ENCODE assay signal across 19 cellular contexts in the genomic region with DNA sequence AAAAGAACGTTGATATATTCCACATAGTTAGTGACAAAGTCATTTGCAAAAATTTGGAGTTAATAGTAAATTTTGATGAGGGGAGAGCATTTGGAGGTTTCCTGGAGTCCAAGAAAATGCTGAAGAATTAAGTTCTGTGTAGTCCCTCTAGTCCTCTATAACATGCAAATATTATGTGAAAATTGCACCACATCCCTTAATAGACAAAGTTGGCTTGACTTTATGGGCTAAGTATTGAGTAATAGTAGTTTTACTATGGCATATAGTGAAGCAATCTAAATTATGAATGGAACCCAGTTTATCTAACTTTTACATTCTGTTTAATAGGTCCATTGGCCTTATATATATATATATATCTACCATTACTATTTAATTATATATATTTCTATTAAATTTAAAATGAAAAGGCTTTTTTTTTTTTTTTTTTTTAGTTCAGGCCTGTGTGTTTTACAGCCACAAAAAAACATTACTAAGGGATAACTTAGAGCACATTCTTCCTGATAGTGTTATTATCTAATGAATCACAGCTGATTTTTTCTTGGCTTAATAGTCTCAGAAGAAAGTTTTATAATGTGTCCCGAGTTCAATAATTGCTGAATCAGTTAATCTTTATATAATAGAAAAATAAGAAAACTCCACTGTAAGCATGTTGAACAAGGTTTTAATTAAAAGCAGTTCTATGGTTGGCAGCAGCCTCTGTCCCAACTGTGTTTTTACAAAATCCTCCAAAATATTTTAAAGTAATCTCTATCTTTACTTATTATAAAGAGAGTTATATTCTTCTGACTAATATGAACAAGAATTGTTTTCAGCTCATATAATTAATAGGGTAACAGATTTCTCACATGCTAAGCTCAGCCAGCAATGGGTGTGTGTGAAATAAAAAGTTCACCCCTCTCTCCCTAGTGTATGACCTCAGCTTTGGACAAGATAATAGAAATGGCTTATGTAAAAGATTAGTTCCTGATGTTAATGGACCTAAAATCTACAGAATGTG.
DNase-seq lines count a peak whose midpoint lies in the region; ATAC-seq and TF ChIP-seq lines count a peak whose summit lies in the region.
"Had no signal": no experiment of that assay in that cellular context is flagged by ENCODE, and none has a peak within 500 bp of the region (broad histone marks: within the 10 kb centered on the region; RNA-seq: fewer than 3 reads in every experiment).

No MANE protein-coding gene starts in this region.

- H3K27ac ChIP-seq in fibroblast of lung (ENCODE audit: insufficient read depth, low read length) (no peak overlapping the region), muscle layer of duodenum (ENCODE audit: low read length) (peak overlapping the region; percentile 66), aorta (ENCODE audit: low read depth in 1 of 2, low read length in 2 of 2) (no peak overlapping the region), foreskin keratinocyte (no peak overlapping the region)
- H3K27ac ChIP-seq: HL-60, KMS-11, VCaP had no signal

- H3K9me3 ChIP-seq in fibroblast of lung (ENCODE audit: control insufficient read depth, insufficient read depth, low read depth, low read length), result no peaks in the 10 kb centered on the region
- no peaks in the 10 kb centered on the region for H3K9me3 ChIP-seq in muscle layer of duodenum (ENCODE audit: control insufficient read depth in 1 of 2, low read length in 2 of 2)
- H3K9me3 ChIP-seq in aorta (ENCODE audit: control insufficient read depth, low read length), result peaks cover 1% of the 10 kb centered on the region
- H3K9me3 ChIP-seq: ascending aorta had no signal

- ATAC-seq in Right ventricle myocardium inferior (peak; percentile 89), aorta (ENCODE audit: low FRiP score) (peak; percentile 91), foreskin keratinocyte (no peak)
- ATAC-seq: stimulated activated naive CD8-positive, alpha-beta T cell treated with anti-CD3 and anti-CD28 coated beads, Interleukin-15, amount 100 ng/mL, for 72 hours had no signal

- H3K27me3 ChIP-seq in fibroblast of lung (ENCODE audit: control insufficient read depth, insufficient read depth, low read length) (no peaks in the 10 kb centered on the region), muscle layer of duodenum (ENCODE audit: low read depth, low read length) (no peaks in the 10 kb centered on the region), aorta (ENCODE audit: control insufficient read depth in 1 of 2, insufficient read depth in 2 of 2, low read length in 1 of 2) (no peaks in the 10 kb centered on the region), foreskin keratinocyte (no peaks in the 10 kb centered on the region)
- H3K27me3 ChIP-seq: ascending aorta had no signal

- DNase-seq in Right ventricle myocardium inferior (ENCODE audit: missing footprints), result no peak
- no peak for DNase-seq in cardiac septum (ENCODE audit: low spot score)
- DNase-seq in fibroblast of lung (ENCODE audit: low read depth in 2 of 2), result peak in 1 of 2 donors; percentile 64
- no peak for DNase-seq in aorta
- DNase-seq in activated naive CD4-positive, alpha-beta T cell treated with anti-CD3 and anti-CD28 coated beads, Interleukin-2, amount 50 U/mL, for 16 hours, result no peak
- no peak for DNase-seq in putamen (ENCODE audit: low spot score)
- DNase-seq in foreskin keratinocyte, result no peak
- DNase-seq: 8988T; activated CD8-positive, alpha-beta memory T cell treated with anti-CD3 and anti-CD28 coated beads for 24 hours; activated effector memory CD4-positive, alpha-beta T cell treated with anti-CD3 and anti-CD28 coated beads, Interleukin-2, amount 50 U/mL, for 16 hours; islet precursor cell; NCI-H1694; NCI-H510A treated with DMSO at 0.1 percent for 48 hours; stimulated activated naive CD8-positive, alpha-beta T cell treated with anti-CD3 and anti-CD28 coated beads, Interleukin-15, amount 100 ng/mL, for 72 hours had no signal

- intact Hi-C loops in Right ventricle myocardium inferior (cut with DNase I) (loop anchor here (5.0 kb wide), 1 partner anchor 72 kb away; no protein-coding TSS in a partner anchor), cardiac septum (cut with DNase I) (no loop called here), aorta (cut with DNase I) (no loop called here)

- no peak overlapping the region for H3K9ac ChIP-seq in fibroblast of lung (ENCODE audit: insufficient read depth, low read length)
- H3K9ac ChIP-seq: KMS-11 had no signal

- no peaks in the 10 kb centered on the region for H4K20me1 ChIP-seq in fibroblast of lung (ENCODE audit: control insufficient read depth, extremely low read depth, insufficient read depth, low read length)

- H3K4me1 ChIP-seq in fibroblast of lung (ENCODE audit: control insufficient read depth, extremely low read depth, insufficient read depth, low read length) (no peaks in the 10 kb centered on the region), muscle layer of duodenum (ENCODE audit: control insufficient read depth in 1 of 2, insufficient read depth in 2 of 2, low read length in 2 of 2) (peaks cover 0 to 4% of the 10 kb centered on the region in 2 donors), aorta (ENCODE audit: control insufficient read depth in 1 of 2, insufficient read depth in 2 of 2, low read length in 2 of 2) (no peaks in the 10 kb centered on the region), foreskin keratinocyte (no peaks in the 10 kb centered on the region)
- H3K4me1 ChIP-seq: ascending aorta had no signal

- WGBS in aorta, 2 donors, result 50 to 69% methylated on average over 2 of the region's 2 CpGs

- H3K36me3 ChIP-seq in fibroblast of lung (ENCODE audit: control insufficient read depth, insufficient read depth, low read length) (no peaks in the 10 kb centered on the region), muscle layer of duodenum (ENCODE audit: control insufficient read depth in 1 of 2, insufficient read depth in 2 of 2, low read length in 2 of 2) (no peaks in the 10 kb centered on the region), aorta (ENCODE audit: control insufficient read depth in 1 of 2, insufficient read depth in 2 of 2, low read length in 1 of 2) (no peaks in the 10 kb centered on the region)
- H3K36me3 ChIP-seq: ascending aorta had no signal

- no peaks in the 10 kb centered on the region for H3K79me2 ChIP-seq in fibroblast of lung (ENCODE audit: control insufficient read depth, insufficient read depth, low read length)

- H3K4me3 ChIP-seq in fibroblast of lung (replicated peaks in 1 of 4; ENCODE audit: control extremely low read depth in 1 of 4, insufficient read depth in 1 of 4, low read depth in 3 of 4, low read length in 4 of 4) (no peak overlapping the region), muscle layer of duodenum (ENCODE audit: low read depth in 1 of 2, low read length in 2 of 2) (no peak overlapping the region), aorta (ENCODE audit: low read length in 2 of 2) (no peak overlapping the region)
- H3K4me3 ChIP-seq: ascending aorta had no signal

- peak overlapping the region; percentile 40 for H3K4me2 ChIP-seq in fibroblast of lung (ENCODE audit: extremely low read depth, insufficient read depth, low read length)
- H3K4me2 ChIP-seq: KMS-11 had no signal

- no peak for TF ChIP-seq CTCF in fibroblast of lung (conservative IDR thresholded peaks at IDR 0.05 in 1 of 2, IDR thresholded peaks at IDR 0.05 in 1 of 2; ENCODE audit: low read depth in 1 of 2, low read length in 2 of 2)
- no peak for TF ChIP-seq CTCF in foreskin keratinocyte (conservative IDR thresholded peaks at IDR 0.05)

- no peak overlapping the region for H2AFZ ChIP-seq in fibroblast of lung (ENCODE audit: low read length)
